8 cellular contexts compared by ENCODE assay signal in genomic region chr2:86719263-86719636, GRCh38. TPM values are rescaled to one million over a fixed set of nuclear protein-coding genes. Genes with fewer than 3 reads are reported as not detected.
DNase-seq lines count a peak whose midpoint lies in the region; ATAC-seq, FAIRE-seq and TF ChIP-seq lines count a peak whose summit lies in the region.
"Not testable (repeated sequence)": the region's sequence is repeated elsewhere in the genome, so short reads cannot be mapped to it uniquely, and the experiment has no call there.

No MANE protein-coding gene starts in this region.

- TF ChIP-seq CTCF in HCT116 (IDR thresholded peaks at IDR 0.05 in 2 of 3, conservative IDR thresholded peaks at IDR 0.05 in 1 of 3; ENCODE audit: borderline replicate concordance in 1 of 3, insufficient read depth in 1 of 3, low read depth in 2 of 3, low read length in 2 of 3); OCI-LY3 (IDR thresholded peaks at IDR 0.05; ENCODE audit: low read depth, low read length); epithelial cell of esophagus (IDR thresholded peaks at IDR 0.05; ENCODE audit: insufficient read depth, low read depth, low read length, missing control alignments); keratinocyte (optimal IDR thresholded peaks at IDR 0.05 in 1 of 3, IDR thresholded peaks at IDR 0.05 in 1 of 3, conservative IDR thresholded peaks at IDR 0.05 in 1 of 3; ENCODE audit: extremely low read depth in 1 of 3, insufficient read depth in 2 of 3, low read length in 3 of 3); neural progenitor cell (IDR thresholded peaks at IDR 0.05); stomach (IDR thresholded peaks at IDR 0.05): not testable (repeated sequence)

- not testable (repeated sequence) for H3K9me1 ChIP-seq in keratinocyte (ENCODE audit: control insufficient read depth, extremely low read depth, insufficient read depth, low read length)

- H3K27ac Mint-ChIP-seq in activated naive CD8-positive, alpha-beta T cell treated with anti-CD3 and anti-CD28 coated beads, Interleukin-2, amount 50 U/mL, for 24 hours; neural progenitor cell: not testable (repeated sequence)

- H3K9ac ChIP-seq in BLaER1, result peak overlapping the region; percentile 93
- H3K9ac ChIP-seq in HCT116 (ENCODE audit: low read length); neural progenitor cell: not testable (repeated sequence)
- peak overlapping the region; percentile 47; the same call in 1 of the 2 replicates for H3K9ac ChIP-seq in OCI-LY3 (ENCODE audit: low read length)
- peak overlapping the region; percentile 75 for H3K9ac ChIP-seq in keratinocyte (ENCODE audit: control insufficient read depth, extremely low read depth, insufficient read depth, low read length)

- peaks cover 14% of the 10 kb centered on the region for H3K79me2 ChIP-seq in HCT116 (ENCODE audit: insufficient read depth, low read length)
- H3K79me2 ChIP-seq in OCI-LY3 (ENCODE audit: low read length), result peaks cover 21% of the 10 kb centered on the region
- H3K79me2 ChIP-seq in keratinocyte (ENCODE audit: control insufficient read depth, insufficient read depth, low read length), result not testable (repeated sequence)
- H3K79me2 ChIP-seq in neural progenitor cell (ENCODE audit: low read depth), result peaks cover 15% of the 10 kb centered on the region

- not testable (repeated sequence) for TF ChIP-seq EP300 in stomach (IDR thresholded peaks at IDR 0.05)

- ATAC-seq in HCT116; activated naive CD8-positive, alpha-beta T cell treated with anti-CD3 and anti-CD28 coated beads, Interleukin-2, amount 50 U/mL, for 24 hours: not testable (repeated sequence)

- DNase-seq in HCT116 (ENCODE audit: low read depth, low spot score); activated naive CD8-positive, alpha-beta T cell treated with anti-CD3 and anti-CD28 coated beads, Interleukin-2, amount 50 U/mL, for 24 hours; epithelial cell of esophagus (ENCODE audit: low read depth); keratinocyte (ENCODE audit: low read depth, low spot score); neural progenitor cell (ENCODE audit: low spot score); stomach: not testable (repeated sequence)

- not testable (repeated sequence) for TF ChIP-seq POLR2A in HCT116 (IDR thresholded peaks at IDR 0.05; ENCODE audit: borderline replicate concordance, extremely low read depth, insufficient read depth, insufficient read length); stomach (IDR thresholded peaks at IDR 0.05)

- H3K9me3 ChIP-seq in BLaER1; HCT116 (ENCODE audit: control insufficient read depth in 1 of 2, insufficient read depth in 1 of 2, low read depth in 1 of 2, low read length in 2 of 2); OCI-LY3 (ENCODE audit: insufficient read depth, low read length); keratinocyte (ENCODE audit: control insufficient read depth, low read depth, low read length); neural progenitor cell (ENCODE audit: low read depth); stomach: not testable (repeated sequence)

- not testable (repeated sequence) for TF ChIP-seq RAD21 in HCT116 (IDR thresholded peaks at IDR 0.05; ENCODE audit: low read depth)

- not testable (repeated sequence) for H3F3A ChIP-seq in neural progenitor cell (ENCODE audit: low read depth)

- no CpG with 5 or more reads among the region's 30 CpGs for WGBS in stomach, 5 donors

- FAIRE-seq in keratinocyte (lab: Jason Lieb, UNC), result not testable (repeated sequence)

- not testable (repeated sequence) for H3K4me1 ChIP-seq in BLaER1; HCT116 (ENCODE audit: control insufficient read depth in 1 of 2, insufficient read depth in 2 of 2, low read length in 2 of 2); OCI-LY3 (ENCODE audit: low read length); keratinocyte (ENCODE audit: control insufficient read depth, extremely low read depth, insufficient read depth, low read length); neural progenitor cell; stomach

- not testable (repeated sequence) for H3K9me3 Mint-ChIP-seq in activated naive CD8-positive, alpha-beta T cell treated with anti-CD3 and anti-CD28 coated beads, Interleukin-2, amount 50 U/mL, for 24 hours; neural progenitor cell

- CTCF ChIA-PET in HCT116 (lab: Charles Lee), result not testable (repeated sequence)

- RAD21 ChIA-PET in HCT116 (lab: Charles Lee; ENCODE audit: low non-redundant PET in 1 of 2, low total read pairs in 2 of 2, uncharacterized antibody in 2 of 2, unreplicated experiment in 2 of 2), result not testable (repeated sequence)

- H3K27ac ChIP-seq in BLaER1, result peak overlapping the region; percentile 95
- peak overlapping the region; percentile 87; the same call in 1 of the 2 replicates for H3K27ac ChIP-seq in HCT116 (ENCODE audit: low read depth, low read length)
- H3K27ac ChIP-seq in OCI-LY3 (ENCODE audit: low read length); neural progenitor cell: not testable (repeated sequence)
- H3K27ac ChIP-seq in keratinocyte (ENCODE audit: control insufficient read depth, insufficient read depth, low read length), result peak overlapping the region; percentile 64
- peak overlapping the region in 4 of 5 donors; percentile 85 to 96 (median 90) for H3K27ac ChIP-seq in stomach

- H3K4me3 Mint-ChIP-seq in activated naive CD8-positive, alpha-beta T cell treated with anti-CD3 and anti-CD28 coated beads, Interleukin-2, amount 50 U/mL, for 24 hours, result peak overlapping the region; percentile 58
- H3K4me3 Mint-ChIP-seq in neural progenitor cell, result not testable (repeated sequence)

- H3K4me3 ChIP-seq in BLaER1 (peak overlapping the region; percentile 77), HCT116 (replicated peaks in 1 of 2; ENCODE audit: low read depth in 1 of 2, low read length in 2 of 2) (peak overlapping the region; percentile 43 to 45), OCI-LY3 (ENCODE audit: low read length) (peak overlapping the region; percentile 80), epithelial cell of esophagus (ENCODE audit: low read length) (peak overlapping the region; percentile 51), keratinocyte (ENCODE audit: control insufficient read depth in 2 of 3, extremely low read depth in 1 of 3, insufficient read depth in 2 of 3, low read depth in 1 of 3, low read length in 3 of 3) (peak overlapping the region in 1 of 3 experiments; percentile 31), neural progenitor cell (peak overlapping the region; percentile 80), stomach (peak overlapping the region; percentile 60 to 70 (median 68))

- H3K4me1 Mint-ChIP-seq in activated naive CD8-positive, alpha-beta T cell treated with anti-CD3 and anti-CD28 coated beads, Interleukin-2, amount 50 U/mL, for 24 hours; neural progenitor cell: not testable (repeated sequence)

- not testable (repeated sequence) for BruUV-seq in HCT116 (replicated peaks; lab: Mats Ljungman, UMichigan)

- not testable (repeated sequence) for H3K27me3 ChIP-seq in BLaER1; HCT116 (ENCODE audit: insufficient read depth, low read length); OCI-LY3 (ENCODE audit: low read depth, low read length); keratinocyte (ENCODE audit: control insufficient read depth, extremely low read depth, insufficient read depth, low read length); neural progenitor cell; stomach

- not testable (repeated sequence) for H3K9me2 ChIP-seq in HCT116 (ENCODE audit: insufficient read depth)

- H3K36me3 ChIP-seq in BLaER1; HCT116 (ENCODE audit: control insufficient read depth in 1 of 2, insufficient read depth in 2 of 2, low read length in 2 of 2); OCI-LY3 (replicated peaks; ENCODE audit: low read depth, low read length); keratinocyte (ENCODE audit: control insufficient read depth in 2 of 2, extremely low read depth in 1 of 2, insufficient read depth in 2 of 2, low read length in 2 of 2); neural progenitor cell; stomach: not testable (repeated sequence)

- not testable (repeated sequence) for H3K36me3 Mint-ChIP-seq in activated naive CD8-positive, alpha-beta T cell treated with anti-CD3 and anti-CD28 coated beads, Interleukin-2, amount 50 U/mL, for 24 hours (ENCODE audit: low read depth); neural progenitor cell

- not testable (repeated sequence) for H3K27me3 Mint-ChIP-seq in activated naive CD8-positive, alpha-beta T cell treated with anti-CD3 and anti-CD28 coated beads, Interleukin-2, amount 50 U/mL, for 24 hours; neural progenitor cell (ENCODE audit: insufficient read depth, low read depth)

- intact Hi-C loops in HCT116 (cut with micrococcal nuclease); stomach (cut with DNase I; ENCODE audit: low total_unique reads): not testable (repeated sequence)

- peaks cover 12% of the 10 kb centered on the region for H4K20me1 ChIP-seq in BLaER1
- not testable (repeated sequence) for H4K20me1 ChIP-seq in HCT116 (ENCODE audit: insufficient read depth); OCI-LY3 (ENCODE audit: insufficient read depth, low read length); keratinocyte (ENCODE audit: control insufficient read depth, extremely low read depth, insufficient read depth, low read length); neural progenitor cell (ENCODE audit: low read depth)

- H2AFZ ChIP-seq in HCT116 (ENCODE audit: low read depth, low read length, poor library complexity, severe bottlenecking); OCI-LY3 (ENCODE audit: low read depth, low read length); keratinocyte (ENCODE audit: control insufficient read depth, low read length); neural progenitor cell (replicated peaks): not testable (repeated sequence)

- dilution Hi-C loops in keratinocyte (cut with MboI; ENCODE audit: extremely low pct_ligation_motif_present, low sequenced_read_pairs), result not testable (repeated sequence)

- POLR2A ChIA-PET in HCT116 (lab: Charles Lee), result not testable (repeated sequence)

- H3K4me2 ChIP-seq in BLaER1, result peak overlapping the region; percentile 44; the same call in 1 of the 2 replicates
- peak overlapping the region; percentile 44; the same call in 1 of the 2 replicates for H3K4me2 ChIP-seq in HCT116 (ENCODE audit: low read length)
- H3K4me2 ChIP-seq in OCI-LY3 (ENCODE audit: low read length); neural progenitor cell: not testable (repeated sequence)
- H3K4me2 ChIP-seq in keratinocyte (ENCODE audit: control insufficient read depth, extremely low read depth, insufficient read depth, low read depth, low read length), result peak overlapping the region; percentile 37

RNA-seq across cellular contexts. Expression of gene RMND5A, which starts 0.8 kb away (rescaled TPM):
- total RNA-seq in HCT116 (2021; ENCODE audit: unreplicated experiment), result 32.4 TPM
- polyA plus RNA-seq in HCT116 (2012), result 7.6 and 10.3 TPM in 2 replicates
- 19.0 to 26.0 TPM (median 24.7 TPM) in 3 replicates for polyA plus RNA-seq in keratinocyte
- 42.2 TPM for polyA plus RNA-seq in keratinocyte (2011; ENCODE audit: low read depth)
- 18.2 and 25.5 TPM in 2 replicates for polyA plus RNA-seq in keratinocyte (2011; cell fraction: cytosol; rRNA removed)
- polyA plus RNA-seq in keratinocyte (2011; cell fraction: nucleus; rRNA removed), result 19.3 and 22.4 TPM in 2 replicates
- 13.9 and 21.9 TPM in 2 replicates for polyA plus RNA-seq in keratinocyte (2012; ENCODE audit: low replicate concordance)
- 41.9 to 51.4 TPM (median 51.0 TPM) in 3 replicates for polyA minus RNA-seq in keratinocyte
- 37.6 TPM for polyA minus RNA-seq in keratinocyte (2011; cell fraction: cytosol; rRNA and poly(A)+ RNA removed)
- 28.3 and 63.0 TPM in 2 replicates for polyA minus RNA-seq in keratinocyte (2011; cell fraction: nucleus; rRNA and poly(A)+ RNA removed)
- 74.5 and 107 TPM in 2 replicates for total RNA-seq in neural progenitor cell (ENCODE audit: low replicate concordance)
- 100 to 1,000 TPM in 1 of 5 donors, 10 to 100 TPM in 4; 19.8 to 111 (median 46.9) TPM for total RNA-seq in stomach
- 1 to 10 TPM; 7.3 to 9.5 (median 8.9) TPM for polyA plus RNA-seq in stomach
